In the genomic region with DNA sequence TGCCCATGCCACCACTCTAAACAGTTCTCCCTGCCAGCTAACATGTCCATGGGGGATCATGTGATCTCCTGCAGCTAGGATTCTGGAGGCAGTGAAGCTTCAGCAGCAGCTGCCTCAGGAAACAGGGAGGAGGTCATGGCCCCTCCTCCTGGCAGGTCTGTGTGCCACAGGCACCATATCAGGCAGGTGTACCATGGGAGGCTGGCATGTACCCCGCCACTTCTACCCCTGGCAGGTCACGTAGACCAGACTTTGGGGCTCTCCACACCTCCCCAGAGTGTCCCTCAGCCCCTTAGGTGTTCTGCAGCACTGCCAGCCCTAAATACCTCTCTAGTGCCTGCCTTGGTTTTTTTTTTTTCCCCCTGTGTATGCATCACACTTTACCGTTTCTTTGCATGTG, we compare ENCODE assay signal across 7 cellular contexts.
"Had no signal": no experiment of that assay in that cellular context is flagged by ENCODE, and none has a peak within 500 bp of the region (broad histone marks: within the 10 kb centered on the region; RNA-seq: fewer than 3 reads in every experiment).

No MANE protein-coding gene starts in this region.

- H3K4me1 ChIP-seq: HAP-1 had no signal

- DNase-seq: GOT3, H9, HCEC 1CT, HFFc6 had no signal

- H3K36me3 ChIP-seq: HAP-1 had no signal

- H3K4me3 ChIP-seq: GM23248, GM23338, HAP-1 had no signal

- H3K9me3 ChIP-seq: HAP-1 had no signal

- H3K27ac ChIP-seq: GM23248 had no signal
